8 cellular contexts compared by ENCODE assay signal in genomic region chr9:87324613-87325194, GRCh38.
A peak's percentile ranks its signal among the peaks of the same experiment; 100 is the strongest.
DNase-seq lines count a peak whose midpoint lies in the region; ATAC-seq, FAIRE-seq and TF ChIP-seq lines count a peak whose summit lies in the region.

No MANE protein-coding gene starts in this region.

- H3K27me3 Mint-ChIP-seq in activated T-helper 17 cell treated with anti-CD3 and anti-CD28 coated beads, Interleukin-2, amount 50 U/mL, for 72 hours, result peaks cover 22% of the 10 kb centered on the region

- H3K4me3 ChIP-seq in bronchial epithelial cell (ENCODE audit: low read depth, low read length) (no peak overlapping the region), kidney epithelial cell (ENCODE audit: low read depth, low read length) (no peak overlapping the region), uterus (no peak overlapping the region)

- no peaks in the 10 kb centered on the region for H3K9me3 ChIP-seq in uterus

- H3K4me3 Mint-ChIP-seq in activated T-helper 17 cell treated with anti-CD3 and anti-CD28 coated beads, Interleukin-2, amount 50 U/mL, for 72 hours, result no peak overlapping the region

- TF ChIP-seq CTCF in bronchial epithelial cell (IDR thresholded peaks at IDR 0.05; ENCODE audit: insufficient read depth, low read length, severe bottlenecking), result peak; percentile 46
- peak; percentile 60 for TF ChIP-seq CTCF in kidney epithelial cell (IDR thresholded peaks at IDR 0.05; ENCODE audit: insufficient read depth, low read length, poor library complexity, severe bottlenecking)
- TF ChIP-seq CTCF in uterus (IDR thresholded peaks at IDR 0.05), result peak; percentile 75 to 89 (median 86)

- no peak for ATAC-seq in HG02970 (IDR thresholded peaks at IDR 0.05; ENCODE audit: low FRiP score, unreplicated experiment)
- no peak for ATAC-seq in activated T-helper 17 cell treated with anti-CD3 and anti-CD28 coated beads, Interleukin-2, amount 50 U/mL, for 72 hours (replicated peaks)

- H3K4me1 ChIP-seq in uterus, result peaks cover 5% of the 10 kb centered on the region in 2 donors

- intact Hi-C loops in uterus (cut with DNase I; ENCODE audit: low total_unique reads), result loop anchor here (5.0 to 10.0 kb wide), 4 partner anchors 197 to 890 kb away; partner anchors contain the start of gene GAS1

- H3K27ac ChIP-seq in uterus, result peak overlapping the region; percentile 70 to 75

- no peaks in the 10 kb centered on the region for H3K9me3 Mint-ChIP-seq in activated T-helper 17 cell treated with anti-CD3 and anti-CD28 coated beads, Interleukin-2, amount 50 U/mL, for 72 hours

- H3K27ac Mint-ChIP-seq in activated T-helper 17 cell treated with anti-CD3 and anti-CD28 coated beads, Interleukin-2, amount 50 U/mL, for 72 hours, result no peak overlapping the region

- H3K36me3 ChIP-seq in bronchial epithelial cell (ENCODE audit: control insufficient read depth, insufficient read depth, low read length), result no peaks in the 10 kb centered on the region
- no peaks in the 10 kb centered on the region for H3K36me3 ChIP-seq in kidney epithelial cell (ENCODE audit: control insufficient read depth, insufficient read depth, low read length)
- no peaks in the 10 kb centered on the region for H3K36me3 ChIP-seq in uterus

- no peak for FAIRE-seq in bronchial epithelial cell (lab: Jason Lieb, UNC)

- TF ChIP-seq POLR2A in uterus (IDR thresholded peaks at IDR 0.05), result no peak

- no peaks in the 10 kb centered on the region for H3K36me3 Mint-ChIP-seq in activated T-helper 17 cell treated with anti-CD3 and anti-CD28 coated beads, Interleukin-2, amount 50 U/mL, for 72 hours (ENCODE audit: low read depth)

- DNase-seq in DMS153 (lab: John Stamatoyannopoulos, UW), result peak; percentile 27
- DNase-seq in HCEC 1CT, result peak; percentile 60
- DNase-seq in NCI-H345 (lab: John Stamatoyannopoulos, UW), result peak; percentile 28
- peak; percentile 54 for DNase-seq in bronchial epithelial cell (ENCODE audit: low read depth)
- no peak for DNase-seq in kidney epithelial cell (ENCODE audit: low read depth)
- no peak for DNase-seq in uterus

- H3K27me3 ChIP-seq in bronchial epithelial cell (ENCODE audit: control insufficient read depth, insufficient read depth, low read length) (no peaks in the 10 kb centered on the region), kidney epithelial cell (ENCODE audit: control insufficient read depth, insufficient read depth, low read length) (no peaks in the 10 kb centered on the region), uterus (no peaks in the 10 kb centered on the region)

- no peaks in the 10 kb centered on the region for H3K4me1 Mint-ChIP-seq in activated T-helper 17 cell treated with anti-CD3 and anti-CD28 coated beads, Interleukin-2, amount 50 U/mL, for 72 hours

Comparison
In these comparisons a context has a peak if more than half of its experiments do, and no peak if none do; other contexts are left out.
1. DNase-seq: peak in DMS153 (single experiment), HCEC 1CT (single experiment), NCI-H345 (single experiment) and bronchial epithelial cell (single experiment); none in kidney epithelial cell (single experiment) and uterus (0 of 2).
2. Peak in every context shown above with its lines, with median percentiles within 50 percentile points of each other: CTCF ChIP-seq.